14 cellular contexts compared by ENCODE assay signal in the genomic region with DNA sequence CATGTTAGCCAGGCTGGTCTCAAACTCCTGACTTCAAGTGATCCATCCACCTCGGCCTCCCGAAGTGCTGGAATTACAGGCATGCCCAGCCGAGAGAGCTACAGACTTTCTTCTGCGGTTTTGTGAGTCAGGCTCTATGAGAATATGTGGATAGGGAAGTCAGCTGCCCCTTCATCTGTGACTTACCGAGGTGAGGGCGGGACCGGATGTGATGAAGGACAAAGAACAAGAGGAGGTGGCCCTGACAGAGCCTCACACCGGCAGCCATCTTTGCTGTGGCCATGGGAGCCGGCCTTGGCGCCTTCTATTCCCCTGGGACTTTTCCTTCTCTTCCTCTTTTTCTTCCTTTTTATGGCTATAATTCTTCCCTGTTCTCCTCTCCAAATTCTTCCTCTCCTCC.
"Had no signal": no experiment of that assay in that cellular context is flagged by ENCODE, and none has a peak within 500 bp of the region (broad histone marks: within the 10 kb centered on the region; RNA-seq: fewer than 3 reads in every experiment).

No MANE protein-coding gene starts in this region.

- DNase-seq: activated CD4-positive, alpha-beta memory T cell treated with anti-CD3 and anti-CD28 coated beads, Interleukin-2, amount 10 ng/mL, durations not matched to agents 7 days and 5 days; activated naive CD4-positive, alpha-beta T cell; aorta; left ventricle myocardium superior; mesendoderm; sigmoid colon; stimulated activated CD4-positive, alpha-beta T cell treated with anti-CD3 and anti-CD28 coated beads, Interleukin-12 subunit alpha, Interleukin-12 subunit beta, amount 100 ng/mL, for 4 hours; stimulated activated CD4-positive, alpha-beta T cell treated with anti-CD3 and anti-CD28 coated beads, Interleukin-2, amount 100 ng/mL, for 48 hours; stimulated activated naive CD4-positive, alpha-beta T cell treated with Interleukin-2 at 50 U/mL for 16 hours; upper lobe of left lung had no signal

- H3K36me3 ChIP-seq: sigmoid colon, suprapubic skin, upper lobe of left lung had no signal

- FAIRE-seq: frontal cortex, keratinocyte had no signal

- H3K4me1 Mint-ChIP-seq: activated CD4-positive, alpha-beta memory T cell treated with anti-CD3 and anti-CD28 coated beads, Interleukin-2, amount 10 ng/mL, durations not matched to agents 7 days and 5 days had no signal

- ATAC-seq: left ventricle myocardium superior had no signal

- H3K9me3 ChIP-seq: suprapubic skin had no signal

- H3K27ac Mint-ChIP-seq: activated CD4-positive, alpha-beta memory T cell treated with anti-CD3 and anti-CD28 coated beads, Interleukin-2, amount 10 ng/mL, durations not matched to agents 7 days and 5 days; T-helper 2 cell treated with Interferon-gamma antibody and Interleukin-4, amounts not matched to agents 5 μg/mL and 100 μg/mL, for 36 hours had no signal

- H3K27me3 ChIP-seq: sigmoid colon, suprapubic skin, upper lobe of left lung had no signal

- H3K4me3 Mint-ChIP-seq: activated CD4-positive, alpha-beta memory T cell treated with anti-CD3 and anti-CD28 coated beads, Interleukin-2, amount 10 ng/mL, durations not matched to agents 7 days and 5 days; T-helper 2 cell treated with Interferon-gamma antibody and Interleukin-4, amounts not matched to agents 5 μg/mL and 100 μg/mL, for 36 hours had no signal

- H3K27ac ChIP-seq: sigmoid colon, suprapubic skin, upper lobe of left lung had no signal

- H3K4me1 ChIP-seq: sigmoid colon, suprapubic skin, upper lobe of left lung had no signal

- H3K4me3 ChIP-seq: sigmoid colon, suprapubic skin, upper lobe of left lung had no signal
